1 cellular context compared by ENCODE assay signal in the genomic region with DNA sequence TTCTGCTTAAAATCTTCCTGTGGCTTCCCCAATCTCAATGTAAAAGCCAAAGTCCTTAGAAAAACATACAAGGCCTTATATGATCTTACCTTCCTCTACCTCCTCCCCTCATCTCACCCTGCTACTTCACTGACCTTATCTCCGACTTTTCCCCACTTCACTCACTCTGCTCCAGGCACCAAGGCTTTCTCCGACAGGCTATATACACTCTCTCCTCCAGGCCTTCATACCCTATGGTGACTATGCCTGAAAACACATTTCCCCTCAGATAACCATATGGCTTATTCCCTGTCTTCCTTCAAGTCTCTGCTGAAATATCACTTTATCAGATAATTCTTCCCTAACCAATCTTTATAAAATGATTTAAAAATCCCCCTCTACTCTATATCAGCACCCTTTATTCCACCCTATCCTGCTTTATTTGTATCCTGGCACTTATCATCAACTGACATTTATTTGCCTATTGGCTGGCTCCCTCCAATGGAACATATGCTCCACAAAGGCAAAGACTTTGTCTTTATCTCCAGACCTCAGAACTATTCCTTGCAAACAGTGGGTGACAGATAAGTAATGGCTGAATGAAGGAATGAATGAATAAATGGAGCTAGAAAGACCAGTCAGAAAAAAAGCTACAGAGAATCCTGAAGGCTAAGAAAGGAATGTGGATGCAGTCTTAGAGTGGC.
TF ChIP-seq lines count a peak whose summit lies in the region.

No MANE protein-coding gene starts in this region.

TF ChIP-seq in WTC11, 78 proteins besides CTCF, POLR2A, EP300 and RAD21 (continued from another document):
- TF ChIP-seq, protein P1, sequence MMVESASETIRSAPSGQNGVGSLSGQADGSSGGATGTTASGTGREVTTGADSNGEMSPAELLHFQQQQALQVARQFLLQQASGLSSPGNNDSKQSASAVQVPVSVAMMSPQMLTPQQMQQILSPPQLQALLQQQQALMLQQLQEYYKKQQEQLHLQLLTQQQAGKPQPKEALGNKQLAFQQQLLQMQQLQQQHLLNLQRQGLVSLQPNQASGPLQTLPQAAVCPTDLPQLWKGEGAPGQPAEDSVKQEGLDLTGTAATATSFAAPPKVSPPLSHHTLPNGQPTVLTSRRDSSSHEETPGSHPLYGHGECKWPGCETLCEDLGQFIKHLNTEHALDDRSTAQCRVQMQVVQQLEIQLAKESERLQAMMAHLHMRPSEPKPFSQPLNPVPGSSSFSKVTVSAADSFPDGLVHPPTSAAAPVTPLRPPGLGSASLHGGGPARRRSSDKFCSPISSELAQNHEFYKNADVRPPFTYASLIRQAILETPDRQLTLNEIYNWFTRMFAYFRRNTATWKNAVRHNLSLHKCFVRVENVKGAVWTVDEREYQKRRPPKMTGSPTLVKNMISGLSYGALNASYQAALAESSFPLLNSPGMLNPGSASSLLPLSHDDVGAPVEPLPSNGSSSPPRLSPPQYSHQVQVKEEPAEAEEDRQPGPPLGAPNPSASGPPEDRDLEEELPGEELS (CRISPR knock-in tag; IDR thresholded peaks at IDR 0.05) = no peak
- TF ChIP-seq TEAD1 (CRISPR knock-in tag; IDR thresholded peaks at IDR 0.05) = no peak
- no peak for TF ChIP-seq FOXK1 (CRISPR knock-in tag; IDR thresholded peaks at IDR 0.05)
- TF ChIP-seq, protein P2, sequence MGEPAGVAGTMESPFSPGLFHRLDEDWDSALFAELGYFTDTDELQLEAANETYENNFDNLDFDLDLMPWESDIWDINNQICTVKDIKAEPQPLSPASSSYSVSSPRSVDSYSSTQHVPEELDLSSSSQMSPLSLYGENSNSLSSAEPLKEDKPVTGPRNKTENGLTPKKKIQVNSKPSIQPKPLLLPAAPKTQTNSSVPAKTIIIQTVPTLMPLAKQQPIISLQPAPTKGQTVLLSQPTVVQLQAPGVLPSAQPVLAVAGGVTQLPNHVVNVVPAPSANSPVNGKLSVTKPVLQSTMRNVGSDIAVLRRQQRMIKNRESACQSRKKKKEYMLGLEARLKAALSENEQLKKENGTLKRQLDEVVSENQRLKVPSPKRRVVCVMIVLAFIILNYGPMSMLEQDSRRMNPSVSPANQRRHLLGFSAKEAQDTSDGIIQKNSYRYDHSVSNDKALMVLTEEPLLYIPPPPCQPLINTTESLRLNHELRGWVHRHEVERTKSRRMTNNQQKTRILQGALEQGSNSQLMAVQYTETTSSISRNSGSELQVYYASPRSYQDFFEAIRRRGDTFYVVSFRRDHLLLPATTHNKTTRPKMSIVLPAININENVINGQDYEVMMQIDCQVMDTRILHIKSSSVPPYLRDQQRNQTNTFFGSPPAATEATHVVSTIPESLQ (CRISPR knock-in tag; IDR thresholded peaks at IDR 0.05) = no peak
- TF ChIP-seq, protein P3, sequence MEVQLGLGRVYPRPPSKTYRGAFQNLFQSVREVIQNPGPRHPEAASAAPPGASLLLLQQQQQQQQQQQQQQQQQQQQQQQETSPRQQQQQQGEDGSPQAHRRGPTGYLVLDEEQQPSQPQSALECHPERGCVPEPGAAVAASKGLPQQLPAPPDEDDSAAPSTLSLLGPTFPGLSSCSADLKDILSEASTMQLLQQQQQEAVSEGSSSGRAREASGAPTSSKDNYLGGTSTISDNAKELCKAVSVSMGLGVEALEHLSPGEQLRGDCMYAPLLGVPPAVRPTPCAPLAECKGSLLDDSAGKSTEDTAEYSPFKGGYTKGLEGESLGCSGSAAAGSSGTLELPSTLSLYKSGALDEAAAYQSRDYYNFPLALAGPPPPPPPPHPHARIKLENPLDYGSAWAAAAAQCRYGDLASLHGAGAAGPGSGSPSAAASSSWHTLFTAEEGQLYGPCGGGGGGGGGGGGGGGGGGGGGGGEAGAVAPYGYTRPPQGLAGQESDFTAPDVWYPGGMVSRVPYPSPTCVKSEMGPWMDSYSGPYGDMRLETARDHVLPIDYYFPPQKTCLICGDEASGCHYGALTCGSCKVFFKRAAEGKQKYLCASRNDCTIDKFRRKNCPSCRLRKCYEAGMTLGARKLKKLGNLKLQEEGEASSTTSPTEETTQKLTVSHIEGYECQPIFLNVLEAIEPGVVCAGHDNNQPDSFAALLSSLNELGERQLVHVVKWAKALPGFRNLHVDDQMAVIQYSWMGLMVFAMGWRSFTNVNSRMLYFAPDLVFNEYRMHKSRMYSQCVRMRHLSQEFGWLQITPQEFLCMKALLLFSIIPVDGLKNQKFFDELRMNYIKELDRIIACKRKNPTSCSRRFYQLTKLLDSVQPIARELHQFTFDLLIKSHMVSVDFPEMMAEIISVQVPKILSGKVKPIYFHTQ (CRISPR knock-in tag; IDR thresholded peaks at IDR 0.05) = no peak
- TF ChIP-seq NR3C1 (CRISPR knock-in tag; conservative IDR thresholded peaks at IDR 0.05; ENCODE audit: low read depth) = no peak
- TF ChIP-seq ZNF121 (CRISPR knock-in tag; IDR thresholded peaks at IDR 0.05) = no peak
- no peak for TF ChIP-seq ETV6 (CRISPR knock-in tag; IDR thresholded peaks at IDR 0.05)
- TF ChIP-seq NFATC4 (CRISPR knock-in tag; IDR thresholded peaks at IDR 0.05) = no peak
- TF ChIP-seq SP1 (CRISPR knock-in tag; conservative IDR thresholded peaks at IDR 0.05) = no peak
- TF ChIP-seq ZNF219 (CRISPR knock-in tag; IDR thresholded peaks at IDR 0.05; ENCODE audit: borderline replicate concordance) = no peak
